ENCODE assay signal across 34 cellular contexts in the genomic region with DNA sequence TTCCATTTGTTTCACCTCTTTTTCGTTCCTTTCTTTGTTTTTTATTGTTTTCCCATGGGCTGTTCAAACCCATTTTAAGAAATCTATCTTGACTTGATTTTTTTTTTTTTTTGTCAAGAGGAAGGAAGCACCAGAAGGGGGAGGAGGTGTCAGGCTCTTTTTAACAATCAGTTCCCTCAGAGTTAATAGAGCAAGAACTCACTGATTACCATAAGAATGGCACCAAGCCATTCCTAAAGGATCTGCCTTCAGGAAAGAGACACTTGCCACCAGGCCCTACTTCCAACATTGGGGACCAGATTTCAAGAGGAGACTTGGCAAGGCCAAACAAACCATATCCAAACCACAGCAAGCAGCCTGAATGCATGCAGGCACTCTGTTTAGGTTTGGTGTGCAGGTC.
"Had no signal": no experiment of that assay in that cellular context is flagged by ENCODE, and none has a peak within 500 bp of the region (broad histone marks: within the 10 kb centered on the region; RNA-seq: fewer than 3 reads in every experiment).

No MANE protein-coding gene starts in this region.

- H3K4me1 Mint-ChIP-seq: activated CD4-positive, alpha-beta T cell treated with anti-CD3 and anti-CD28 coated beads for 36 hours; activated CD4-positive, alpha-beta T cell treated with anti-CD3 and anti-CD28 coated beads, Interleukin-2, amount 10 ng/mL, durations not matched to agents 7 days and 5 days; activated naive CD4-positive, alpha-beta T cell treated with anti-CD3 and anti-CD28 coated beads, Interleukin-2, amount 50 U/mL, for 24 hours; activated naive CD8-positive, alpha-beta T cell treated with anti-CD3 and anti-CD28 coated beads for 36 hours; activated naive CD8-positive, alpha-beta T cell treated with anti-CD3 and anti-CD28 coated beads, Interleukin-2, amount 50 U/mL, for 24 hours; activated T-helper 17 cell treated with anti-CD3 and anti-CD28 coated beads, Interleukin-2, amount 50 U/mL, for 72 hours; T-helper 17 cell had no signal

- H3K27ac ChIP-seq: adrenal gland, body of pancreas, esophagus muscularis mucosa, foreskin keratinocyte, gastrocnemius medialis, heart left ventricle, WERI-Rb-1 had no signal

- H3K9me3 ChIP-seq: adrenal gland, gastrocnemius medialis had no signal

- H3K27ac Mint-ChIP-seq: activated CD4-positive, alpha-beta T cell treated with anti-CD3 and anti-CD28 coated beads for 36 hours; activated CD4-positive, alpha-beta T cell treated with anti-CD3 and anti-CD28 coated beads, Interleukin-2, amount 10 ng/mL, durations not matched to agents 7 days and 5 days; activated CD8-positive, alpha-beta T cell treated with anti-CD3 and anti-CD28 coated beads for 36 hours; activated naive CD4-positive, alpha-beta T cell treated with anti-CD3 and anti-CD28 coated beads, Interleukin-2, amount 50 U/mL, for 24 hours; activated naive CD8-positive, alpha-beta T cell treated with anti-CD3 and anti-CD28 coated beads for 36 hours; activated naive CD8-positive, alpha-beta T cell treated with anti-CD3 and anti-CD28 coated beads, Interleukin-2, amount 50 U/mL, for 24 hours; activated T-helper 17 cell treated with anti-CD3 and anti-CD28 coated beads, Interleukin-2, amount 50 U/mL, for 72 hours; T-helper 17 cell; T-helper 2 cell treated with Interferon-gamma antibody and Interleukin-4, amounts not matched to agents 5 μg/mL and 100 μg/mL, for 36 hours had no signal

- H3K9me3 Mint-ChIP-seq: activated CD4-positive, alpha-beta T cell treated with anti-CD3 and anti-CD28 coated beads, Interleukin-2, amount 10 ng/mL, durations not matched to agents 7 days and 5 days; activated CD8-positive, alpha-beta T cell treated with anti-CD3 and anti-CD28 coated beads for 36 hours; activated naive CD4-positive, alpha-beta T cell treated with anti-CD3 and anti-CD28 coated beads, Interleukin-2, amount 50 U/mL, for 24 hours; activated naive CD8-positive, alpha-beta T cell treated with anti-CD3 and anti-CD28 coated beads for 36 hours; activated T-helper 17 cell treated with anti-CD3 and anti-CD28 coated beads, Interleukin-2, amount 50 U/mL, for 72 hours; T-helper 2 cell treated with Interferon-gamma antibody and Interleukin-4, amounts not matched to agents 5 μg/mL and 100 μg/mL, for 36 hours had no signal

- H3K4me3 ChIP-seq: adrenal gland, body of pancreas, esophagus muscularis mucosa, gastrocnemius medialis, heart left ventricle had no signal

- FAIRE-seq: colon had no signal

- H3K36me3 Mint-ChIP-seq: activated naive CD4-positive, alpha-beta T cell treated with anti-CD3 and anti-CD28 coated beads, Interleukin-2, amount 50 U/mL, for 24 hours; activated naive CD8-positive, alpha-beta T cell treated with anti-CD3 and anti-CD28 coated beads for 36 hours had no signal

- H3K27me3 ChIP-seq: adrenal gland, body of pancreas, esophagus muscularis mucosa, foreskin keratinocyte, gastrocnemius medialis, heart left ventricle had no signal

- H3K36me3 ChIP-seq: adrenal gland, esophagus muscularis mucosa, gastrocnemius medialis, heart left ventricle, WERI-Rb-1 had no signal

- H3K4me1 ChIP-seq: adrenal gland, body of pancreas, esophagus muscularis mucosa, foreskin keratinocyte, gastrocnemius medialis, heart left ventricle had no signal

- H3K27me3 Mint-ChIP-seq: activated CD4-positive, alpha-beta T cell treated with anti-CD3 and anti-CD28 coated beads for 36 hours; activated CD4-positive, alpha-beta T cell treated with anti-CD3 and anti-CD28 coated beads, Interleukin-2, amount 10 ng/mL, durations not matched to agents 7 days and 5 days; activated CD8-positive, alpha-beta T cell treated with anti-CD3 and anti-CD28 coated beads for 36 hours; activated naive CD4-positive, alpha-beta T cell treated with anti-CD3 and anti-CD28 coated beads, Interleukin-2, amount 50 U/mL, for 24 hours; activated naive CD8-positive, alpha-beta T cell treated with anti-CD3 and anti-CD28 coated beads for 36 hours; activated naive CD8-positive, alpha-beta T cell treated with anti-CD3 and anti-CD28 coated beads, Interleukin-2, amount 50 U/mL, for 24 hours had no signal

- DNase-seq: activated CD4-positive, alpha-beta T cell treated with anti-CD3 and anti-CD28 coated beads for 36 hours; activated CD4-positive, alpha-beta T cell treated with anti-CD3 and anti-CD28 coated beads, Interleukin-2, amount 10 ng/mL, durations not matched to agents 7 days and 5 days; activated CD4-positive, alpha-beta T cell treated with anti-CD3 and anti-CD28 coated beads, Interleukin-2, amount 50 U/mL, for 48 hours; activated CD4-positive, CD25-positive, alpha-beta regulatory T cell; activated CD4-positive, CD25-positive, alpha-beta regulatory T cell treated with anti-CD3 and anti-CD28 coated beads, Interleukin-2, amount 50 U/mL, for 72 hours; activated CD8-positive, alpha-beta memory T cell treated with anti-CD3 and anti-CD28 coated beads for 24 hours; activated CD8-positive, alpha-beta T cell treated with anti-CD3 and anti-CD28 coated beads for 36 hours; activated effector memory CD4-positive, alpha-beta T cell treated with Interleukin-2 at 50 U/mL for 16 hours; activated gamma-delta T cell treated with Interleukin-2 at 50 U/mL for 16 hours; activated naive CD4-positive, alpha-beta T cell treated with Interleukin-2 at 50 U/mL for 16 hours; activated naive CD8-positive, alpha-beta T cell treated with anti-CD3 and anti-CD28 coated beads for 36 hours; activated naive CD8-positive, alpha-beta T cell treated with anti-CD3 and anti-CD28 coated beads, Interleukin-2, amount 50 U/mL, for 24 hours; activated T-cell treated with anti-CD3 and anti-CD28 coated beads, Interleukin-2, amount 50 U/mL, for 4 hours; adrenal gland; amygdala; aorta; body of pancreas; caudate nucleus; cortex of kidney; effector CD8-positive, alpha-beta T cell; erythroblast; foreskin keratinocyte; gastrocnemius medialis; glutamatergic neuron; heart left ventricle; T-helper 1 cell; T-helper 17 cell; T1000; WERI-Rb-1 had no signal

- ATAC-seq: activated CD4-positive, alpha-beta T cell treated with anti-CD3 and anti-CD28 coated beads for 36 hours; activated CD8-positive, alpha-beta T cell treated with anti-CD3 and anti-CD28 coated beads for 36 hours; activated naive CD8-positive, alpha-beta T cell treated with anti-CD3 and anti-CD28 coated beads, Interleukin-2, amount 50 U/mL, for 24 hours; activated T-cell treated with anti-CD3 and anti-CD28 coated beads, Interleukin-2, amount 50 U/mL, for 4 hours; activated T-helper 17 cell treated with anti-CD3 and anti-CD28 coated beads, Interleukin-2, amount 50 U/mL, for 72 hours; body of pancreas; foreskin keratinocyte; gastrocnemius medialis; heart left ventricle; T-helper 17 cell had no signal

- H3K4me3 Mint-ChIP-seq: activated CD4-positive, alpha-beta T cell treated with anti-CD3 and anti-CD28 coated beads for 36 hours; activated CD4-positive, alpha-beta T cell treated with anti-CD3 and anti-CD28 coated beads, Interleukin-2, amount 10 ng/mL, durations not matched to agents 7 days and 5 days; activated CD8-positive, alpha-beta T cell treated with anti-CD3 and anti-CD28 coated beads for 36 hours; activated naive CD4-positive, alpha-beta T cell treated with anti-CD3 and anti-CD28 coated beads, Interleukin-2, amount 50 U/mL, for 24 hours; activated naive CD8-positive, alpha-beta T cell treated with anti-CD3 and anti-CD28 coated beads for 36 hours; activated naive CD8-positive, alpha-beta T cell treated with anti-CD3 and anti-CD28 coated beads, Interleukin-2, amount 50 U/mL, for 24 hours; activated T-cell treated with anti-CD3 and anti-CD28 coated beads, Interleukin-2, amount 50 U/mL, for 4 hours; activated T-helper 17 cell treated with anti-CD3 and anti-CD28 coated beads, Interleukin-2, amount 50 U/mL, for 72 hours; T-helper 17 cell; T-helper 2 cell treated with Interferon-gamma antibody and Interleukin-4, amounts not matched to agents 5 μg/mL and 100 μg/mL, for 36 hours had no signal
